In genomic region chr7:103031024-103031423, GRCh38 we compare ENCODE assay signal across 34 cellular contexts.
"Had no signal": no experiment of that assay in that cellular context is flagged by ENCODE, and none has a peak within 500 bp of the region (broad histone marks: within the 10 kb centered on the region; RNA-seq: fewer than 3 reads in every experiment).

No MANE protein-coding gene starts in this region.

- DNase-seq: Karpas-422, Kasumi-1, MG63, MM.1S, MV-4-11, NCI-H1048, NCI-H1092, NCI-H1092 treated with DMSO at 0.1 percent for 48 hours, NCI-H1105, NCI-H1105 treated with DMSO at 0.1 percent for 48 hours, NCI-H1417, NCI-H1417 treated with DMSO at 0.1 percent for 48 hours, NCI-H1436, NCI-H1436 treated with DMSO at 0.1 percent for 48 hours, NCI-H146, NCI-H1694, NCI-H1694 treated with DMSO at 0.1 percent for 48 hours, NCI-H187, NCI-H187 treated with DMSO at 0.1 percent for 48 hours, NCI-H1930, NCI-H2029, NCI-H2029 treated with DMSO at 0.1 percent for 48 hours, NCI-H2081, NCI-H2081 treated with DMSO at 0.1 percent for 48 hours, NCI-H2107, NCI-H2171, NCI-H2171 treated with DMSO at 0.1 percent for 48 hours, NCI-H2227 treated with DMSO at 0.1 percent for 48 hours, NCI-H226, NCI-H345, NCI-H446, NCI-H446 treated with DMSO at 0.1 percent for 48 hours, NCI-H510A had no signal

- H3K27ac ChIP-seq: KMS-11 had no signal

- H3K9ac ChIP-seq: KMS-11 had no signal

- H3K4me3 ChIP-seq: MG63 had no signal

- H3K36me3 ChIP-seq: MG63 had no signal

- H3K9me3 ChIP-seq: MG63 had no signal

- H3K4me2 ChIP-seq: KMS-11 had no signal

- H3K27me3 ChIP-seq: MG63 had no signal
